Comparison of ENCODE assay signal across 8 cellular contexts in the genomic region with DNA sequence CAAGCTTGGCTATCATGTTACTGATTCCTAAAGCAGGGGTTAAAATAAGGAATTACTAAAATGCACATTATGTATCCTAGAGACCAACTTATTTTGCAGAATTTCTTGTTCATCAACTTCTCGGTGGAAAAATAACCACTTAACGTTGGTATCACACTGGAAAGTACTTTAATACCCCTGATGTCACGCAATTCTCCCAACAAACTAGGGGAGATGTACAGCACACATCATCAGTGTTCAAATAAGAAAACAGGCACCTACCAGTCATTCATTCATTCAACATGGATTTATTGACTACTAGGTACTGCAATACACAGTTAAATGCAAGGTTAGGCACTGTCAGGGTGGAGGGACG. TPM values are rescaled to one million over a fixed set of nuclear protein-coding genes. Genes with fewer than 3 reads are reported as not detected.
DNase-seq lines count a peak whose midpoint lies in the region; ATAC-seq and TF ChIP-seq lines count a peak whose summit lies in the region.

No MANE protein-coding gene starts in this region.

- H3K4me3 ChIP-seq in HEK293 (ENCODE audit: low read depth, low read length) (peak overlapping the region; percentile 95), iPS-11a (ENCODE audit: low read depth, low read length) (peak overlapping the region; percentile 85)

- peak overlapping the region; percentile 98 for H3K27ac Mint-ChIP-seq in activated CD8-positive, alpha-beta T cell treated with anti-CD3 and anti-CD28 coated beads, Interleukin-2, amount 10 ng/mL, durations not matched to agents 7 days and 5 days
- H3K27ac Mint-ChIP-seq in stimulated activated effector memory CD8-positive, alpha-beta T cell treated with anti-CD3 and anti-CD28 coated beads, Interleukin-12 subunit alpha, Interleukin-12 subunit beta, amount 100 ng/mL, for 72 hours: peak overlapping the region; percentile 97

- DNase-seq in activated CD8-positive, alpha-beta T cell treated with anti-CD3 and anti-CD28 coated beads, Interleukin-2, amount 10 ng/mL, durations not matched to agents 7 days and 5 days: no peak
- DNase-seq in stimulated activated effector memory CD8-positive, alpha-beta T cell treated with anti-CD3 and anti-CD28 coated beads, Interleukin-12 subunit alpha, Interleukin-12 subunit beta, amount 100 ng/mL, for 72 hours (ENCODE audit: low spot score in 2 of 2): no peak
- DNase-seq in dermis blood vessel endothelial cell (no peak), NCI-H1436 (lab: John Stamatoyannopoulos, UW) (no peak)

- no peaks in the 10 kb centered on the region for H3K4me1 ChIP-seq in HEK293 (ENCODE audit: control insufficient read depth, insufficient read depth, low read length)

- peaks cover 25 to 45% of the 10 kb centered on the region in 2 experiments for H3K36me3 ChIP-seq in HEK293 (ENCODE audit: control insufficient read depth in 2 of 2, insufficient read depth in 1 of 2, low read length in 2 of 2)

- peaks cover 28% of the 10 kb centered on the region for H3K4me1 Mint-ChIP-seq in activated CD8-positive, alpha-beta T cell treated with anti-CD3 and anti-CD28 coated beads, Interleukin-2, amount 10 ng/mL, durations not matched to agents 7 days and 5 days (ENCODE audit: low read depth)
- peaks cover 34% of the 10 kb centered on the region for H3K4me1 Mint-ChIP-seq in stimulated activated effector memory CD8-positive, alpha-beta T cell treated with anti-CD3 and anti-CD28 coated beads, Interleukin-12 subunit alpha, Interleukin-12 subunit beta, amount 100 ng/mL, for 72 hours

- H3K27ac ChIP-seq in HEK293 (ENCODE audit: extremely low read depth, low read depth, low read length): peak overlapping the region; percentile 87; the same call in 1 of the 2 replicates

- POLR2A ChIA-PET in HEK293 (lab: Yijun Ruan, JAX): interaction anchor here (0.9 kb wide), 1 partner anchor 111 kb away, joined by 3 read pairs; no protein-coding TSS in a partner anchor
- POLR2A ChIA-PET in activated CD8-positive, alpha-beta T cell treated with anti-CD3 and anti-CD28 coated beads, Interleukin-2, amount 10 ng/mL, durations not matched to agents 7 days and 5 days (lab: Charles Lee): interaction anchor here (0.6 to 1.9 kb wide), 5 partner anchors 13 to 118 kb away, joined by 3 to 8 read pairs (median 3); a partner anchor contains a TSS

- CTCF ChIA-PET in HEK293 (lab: Yijun Ruan, JAX): interaction anchor here (0.7 to 1.7 kb wide), 6 partner anchors 9 to 131 kb away, joined by 3 to 17 read pairs (median 4); no protein-coding TSS in a partner anchor
- CTCF ChIA-PET in activated CD8-positive, alpha-beta T cell treated with anti-CD3 and anti-CD28 coated beads, Interleukin-2, amount 10 ng/mL, durations not matched to agents 7 days and 5 days (lab: Charles Lee): interaction anchor here (1.3 to 2.7 kb wide), 5 partner anchors 10 to 132 kb away, joined by 7 to 17 read pairs (median 13); no protein-coding TSS in a partner anchor

- no peaks in the 10 kb centered on the region for H3K9me3 ChIP-seq in HEK293 (ENCODE audit: control insufficient read depth, insufficient read depth, low read depth, low read length)

- no peaks in the 10 kb centered on the region for H3K27me3 Mint-ChIP-seq in activated CD8-positive, alpha-beta T cell treated with anti-CD3 and anti-CD28 coated beads, Interleukin-2, amount 10 ng/mL, durations not matched to agents 7 days and 5 days (ENCODE audit: low read depth)

- no peaks in the 10 kb centered on the region for H3K9me3 Mint-ChIP-seq in activated CD8-positive, alpha-beta T cell treated with anti-CD3 and anti-CD28 coated beads, Interleukin-2, amount 10 ng/mL, durations not matched to agents 7 days and 5 days (ENCODE audit: insufficient read depth)
- no peaks in the 10 kb centered on the region for H3K9me3 Mint-ChIP-seq in stimulated activated effector memory CD8-positive, alpha-beta T cell treated with anti-CD3 and anti-CD28 coated beads, Interleukin-12 subunit alpha, Interleukin-12 subunit beta, amount 100 ng/mL, for 72 hours

- H3K36me3 Mint-ChIP-seq in activated CD8-positive, alpha-beta T cell treated with anti-CD3 and anti-CD28 coated beads, Interleukin-2, amount 10 ng/mL, durations not matched to agents 7 days and 5 days (ENCODE audit: low read depth): peaks cover 43% of the 10 kb centered on the region
- H3K36me3 Mint-ChIP-seq in stimulated activated effector memory CD8-positive, alpha-beta T cell treated with anti-CD3 and anti-CD28 coated beads, Interleukin-12 subunit alpha, Interleukin-12 subunit beta, amount 100 ng/mL, for 72 hours: peaks cover 59% of the 10 kb centered on the region

- no peak for ATAC-seq in activated CD8-positive, alpha-beta T cell treated with anti-CD3 and anti-CD28 coated beads, Interleukin-2, amount 10 ng/mL, durations not matched to agents 7 days and 5 days
- no peak for ATAC-seq in stimulated activated effector memory CD8-positive, alpha-beta T cell treated with anti-CD3 and anti-CD28 coated beads, Interleukin-12 subunit alpha, Interleukin-12 subunit beta, amount 100 ng/mL, for 72 hours
- ATAC-seq in GM19463 (IDR thresholded peaks at IDR 0.05; ENCODE audit: unreplicated experiment) (no peak), GM19395 (IDR thresholded peaks at IDR 0.05; ENCODE audit: unreplicated experiment) (no peak)

- peak overlapping the region; percentile 87 for H3K4me3 Mint-ChIP-seq in activated CD8-positive, alpha-beta T cell treated with anti-CD3 and anti-CD28 coated beads, Interleukin-2, amount 10 ng/mL, durations not matched to agents 7 days and 5 days
- H3K4me3 Mint-ChIP-seq in stimulated activated effector memory CD8-positive, alpha-beta T cell treated with anti-CD3 and anti-CD28 coated beads, Interleukin-12 subunit alpha, Interleukin-12 subunit beta, amount 100 ng/mL, for 72 hours: peak overlapping the region; percentile 87

- TF ChIP-seq CTCF in HEK293 (tag by site-specific recombination; IDR thresholded peaks at IDR 0.05): no peak

TF ChIP-seq in HEK293, 187 proteins besides CTCF, POLR2A, EP300 and RAD21:
- TF ChIP-seq ZSCAN23 (tag by site-specific recombination; IDR thresholded peaks at IDR 0.05) (no peak), ZNF394 (tag by site-specific recombination; IDR thresholded peaks at IDR 0.05; ENCODE audit: borderline replicate concordance) (no peak), ZNF37A (tag by site-specific recombination; IDR thresholded peaks at IDR 0.05) (no peak), ZNF658 (tag by site-specific recombination; IDR thresholded peaks at IDR 0.05) (no peak), ZNF221 (tag by site-specific recombination; IDR thresholded peaks at IDR 0.05; ENCODE audit: borderline replicate concordance) (no peak), ZNF785 (tag by site-specific recombination; IDR thresholded peaks at IDR 0.05) (no peak), SALL2 (tag by site-specific recombination; IDR thresholded peaks at IDR 0.05; ENCODE audit: borderline replicate concordance) (no peak), GLIS2 (tag by site-specific recombination; IDR thresholded peaks at IDR 0.05) (no peak), ZNF510 (tag by site-specific recombination; IDR thresholded peaks at IDR 0.05; ENCODE audit: insufficient replicate concordance) (no peak), ZNF132 (tag by site-specific recombination; IDR thresholded peaks at IDR 0.05; ENCODE audit: borderline replicate concordance) (no peak), ZNF837 (tag by site-specific recombination; IDR thresholded peaks at IDR 0.05) (no peak), ZNF660 (tag by site-specific recombination; IDR thresholded peaks at IDR 0.05) (no peak)
- TF ChIP-seq, protein P1, sequence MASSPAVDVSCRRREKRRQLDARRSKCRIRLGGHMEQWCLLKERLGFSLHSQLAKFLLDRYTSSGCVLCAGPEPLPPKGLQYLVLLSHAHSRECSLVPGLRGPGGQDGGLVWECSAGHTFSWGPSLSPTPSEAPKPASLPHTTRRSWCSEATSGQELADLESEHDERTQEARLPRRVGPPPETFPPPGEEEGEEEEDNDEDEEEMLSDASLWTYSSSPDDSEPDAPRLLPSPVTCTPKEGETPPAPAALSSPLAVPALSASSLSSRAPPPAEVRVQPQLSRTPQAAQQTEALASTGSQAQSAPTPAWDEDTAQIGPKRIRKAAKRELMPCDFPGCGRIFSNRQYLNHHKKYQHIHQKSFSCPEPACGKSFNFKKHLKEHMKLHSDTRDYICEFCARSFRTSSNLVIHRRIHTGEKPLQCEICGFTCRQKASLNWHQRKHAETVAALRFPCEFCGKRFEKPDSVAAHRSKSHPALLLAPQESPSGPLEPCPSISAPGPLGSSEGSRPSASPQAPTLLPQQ (tag by site-specific recombination; IDR thresholded peaks at IDR 0.05): no peak
- TF ChIP-seq, protein P2, sequence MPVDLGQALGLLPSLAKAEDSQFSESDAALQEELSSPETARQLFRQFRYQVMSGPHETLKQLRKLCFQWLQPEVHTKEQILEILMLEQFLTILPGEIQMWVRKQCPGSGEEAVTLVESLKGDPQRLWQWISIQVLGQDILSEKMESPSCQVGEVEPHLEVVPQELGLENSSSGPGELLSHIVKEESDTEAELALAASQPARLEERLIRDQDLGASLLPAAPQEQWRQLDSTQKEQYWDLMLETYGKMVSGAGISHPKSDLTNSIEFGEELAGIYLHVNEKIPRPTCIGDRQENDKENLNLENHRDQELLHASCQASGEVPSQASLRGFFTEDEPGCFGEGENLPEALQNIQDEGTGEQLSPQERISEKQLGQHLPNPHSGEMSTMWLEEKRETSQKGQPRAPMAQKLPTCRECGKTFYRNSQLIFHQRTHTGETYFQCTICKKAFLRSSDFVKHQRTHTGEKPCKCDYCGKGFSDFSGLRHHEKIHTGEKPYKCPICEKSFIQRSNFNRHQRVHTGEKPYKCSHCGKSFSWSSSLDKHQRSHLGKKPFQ (tag by site-specific recombination; IDR thresholded peaks at IDR 0.05): no peak
- TF ChIP-seq, protein P3, sequence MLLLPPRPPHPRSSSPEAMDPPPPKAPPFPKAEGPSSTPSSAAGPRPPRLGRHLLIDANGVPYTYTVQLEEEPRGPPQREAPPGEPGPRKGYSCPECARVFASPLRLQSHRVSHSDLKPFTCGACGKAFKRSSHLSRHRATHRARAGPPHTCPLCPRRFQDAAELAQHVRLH (tag by site-specific recombination; IDR thresholded peaks at IDR 0.05): no peak

RNA-seq across cellular contexts. Expression of a gene that starts 0.6 kb away (rescaled TPM):
- 10 to 100 TPM; 28.9 to 31.6 TPM for total RNA-seq in activated CD8-positive, alpha-beta T cell treated with anti-CD3 and anti-CD28 coated beads, Interleukin-2, amount 10 ng/mL, durations not matched to agents 7 days and 5 days
- total RNA-seq in dermis blood vessel endothelial cell: 16.8 and 24.5 TPM in 2 replicates

RNA-seq across cellular contexts. Expression of a gene that starts 30.5 kb away (rescaled TPM):
- total RNA-seq in activated CD8-positive, alpha-beta T cell treated with anti-CD3 and anti-CD28 coated beads, Interleukin-2, amount 10 ng/mL, durations not matched to agents 7 days and 5 days: under 1 TPM; 0.08 to 0.11 TPM
- 2.9 and 21.4 TPM in 2 replicates for total RNA-seq in dermis blood vessel endothelial cell

RNA-seq across cellular contexts. Expression of a gene that starts 50.1 kb away (rescaled TPM):
- total RNA-seq in activated CD8-positive, alpha-beta T cell treated with anti-CD3 and anti-CD28 coated beads, Interleukin-2, amount 10 ng/mL, durations not matched to agents 7 days and 5 days: under 1 TPM in 1 of 2 experiments, not detected in 1; 0.97 TPM
- not detected in 2 replicates for total RNA-seq in dermis blood vessel endothelial cell

RNA-seq across cellular contexts. Expression of a gene that starts 56.6 kb away (rescaled TPM):
- under 1 TPM in 1 of 2 experiments, not detected in 1; 0.10 TPM for total RNA-seq in activated CD8-positive, alpha-beta T cell treated with anti-CD3 and anti-CD28 coated beads, Interleukin-2, amount 10 ng/mL, durations not matched to agents 7 days and 5 days
- total RNA-seq in dermis blood vessel endothelial cell: not detected in 2 replicates
